ENCODE assay signal across 16 cellular contexts in the genomic region with DNA sequence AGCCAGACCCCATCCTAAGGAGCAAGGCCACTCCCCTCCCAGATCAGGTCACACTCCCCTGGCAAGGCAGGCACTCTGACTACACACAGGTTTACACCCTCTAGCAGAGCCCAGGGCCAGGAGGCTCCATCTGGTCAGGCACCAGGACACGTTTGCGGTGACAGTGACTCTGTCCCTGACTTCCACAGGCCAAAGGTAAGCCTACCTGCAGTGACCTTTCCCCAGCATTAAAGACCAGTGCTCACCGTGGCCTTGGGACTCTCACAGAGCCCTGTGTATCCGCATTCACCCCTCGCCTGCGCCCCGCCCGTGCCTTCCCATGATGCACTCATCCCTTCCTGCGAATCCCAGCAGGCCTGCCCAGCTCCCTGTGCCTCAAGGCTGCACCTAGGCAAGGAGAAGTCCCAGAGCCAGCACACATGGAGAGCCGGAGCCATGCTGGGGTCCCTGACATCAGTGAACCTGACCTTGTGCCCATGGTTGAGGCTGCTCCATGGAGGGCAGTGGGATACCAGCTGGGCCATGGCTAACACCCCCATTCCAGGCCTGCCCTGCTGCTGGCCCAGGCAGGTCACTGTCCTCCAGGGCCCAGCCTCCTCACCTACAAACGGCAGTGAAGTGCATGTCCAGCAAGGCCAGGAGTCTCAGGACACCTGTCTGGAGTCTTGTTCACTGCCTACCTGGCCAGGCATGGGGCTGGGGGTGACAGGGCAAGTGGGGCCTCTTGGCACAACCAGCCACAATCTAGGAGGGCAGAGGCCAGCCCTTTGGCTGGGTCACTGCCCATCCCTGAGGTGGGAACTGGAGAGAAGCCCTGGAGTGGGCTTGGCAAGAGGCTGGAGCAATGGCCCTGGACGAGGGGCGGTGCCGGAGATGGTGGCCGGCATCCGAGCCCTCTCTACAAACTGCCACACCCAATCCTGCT. TPM values are rescaled to one million over a fixed set of nuclear protein-coding genes. Genes with fewer than 3 reads are reported as not detected.
DNase-seq lines count a peak whose midpoint lies in the region; ATAC-seq lines count a peak whose summit lies in the region.
"Had no signal": no experiment of that assay in that cellular context is flagged by ENCODE, and none has a peak within 500 bp of the region (broad histone marks: within the 10 kb centered on the region; RNA-seq: fewer than 3 reads in every experiment).

No MANE protein-coding gene starts in this region.

- peak; percentile 56 for DNase-seq in activated CD4-positive, alpha-beta T cell treated with anti-CD3 and anti-CD28 coated beads, Interleukin-2, amount 10 ng/mL, durations not matched to agents 24 days and 14 days
- no peak for DNase-seq in activated CD4-positive, alpha-beta T cell treated with anti-CD3 and anti-CD28 coated beads, Interleukin-2, amount 50 U/mL, for 48 hours
- no peak for DNase-seq in activated naive CD8-positive, alpha-beta T cell treated with anti-CD3 and anti-CD28 coated beads, Interleukin-2, amount 50 U/mL, for 24 hours
- DNase-seq in neuronal stem cell (ENCODE audit: low spot score) (no peak), NCI-H1105 treated with DMSO at 0.1 percent for 48 hours (lab: John Stamatoyannopoulos, UW) (no peak), DMS79 (lab: John Stamatoyannopoulos, UW) (no peak), anterior cingulate cortex (lab: John Stamatoyannopoulos, UW) (no peak)
- DNase-seq: central memory CD4-positive, alpha-beta T cell; GOT3; left ventricle myocardium superior; NCI-H526 treated with DMSO at 0.1 percent for 48 hours; Right ventricle myocardium superior; stimulated activated CD8-positive, alpha-beta memory T cell treated with anti-CD3 and anti-CD28 coated beads, Interleukin-4, amount 100 ng/mL, for 48 hours; uterus had no signal

- peak overlapping the region; percentile 81 for H2AK5ac ChIP-seq in neuronal stem cell (ENCODE audit: low read depth, low read length)

- peak overlapping the region; percentile 67 for H3K14ac ChIP-seq in neuronal stem cell (ENCODE audit: low read length)

- no peaks in the 10 kb centered on the region for H3K9me3 ChIP-seq in neuronal stem cell (replicated peaks in 1 of 2; ENCODE audit: control insufficient read depth in 2 of 2, insufficient read depth in 1 of 2, low read depth in 1 of 2, low read length in 2 of 2)
- H3K9me3 ChIP-seq: neutrophil, uterus had no signal

- H3K79me1 ChIP-seq in neuronal stem cell (ENCODE audit: low read depth, low read length) = peaks cover 3% of the 10 kb centered on the region

- peak overlapping the region; percentile 76 for H3K18ac ChIP-seq in neuronal stem cell (ENCODE audit: low read length)

- no peaks in the 10 kb centered on the region for H3K36me3 ChIP-seq in neuronal stem cell (replicated peaks in 1 of 2; ENCODE audit: control insufficient read depth in 2 of 2, insufficient read depth in 2 of 2, low read length in 2 of 2)
- H3K36me3 ChIP-seq: neutrophil, uterus had no signal

- peak; percentile 15 for ATAC-seq in HG02642 (IDR thresholded peaks at IDR 0.05; ENCODE audit: poor library complexity, unreplicated experiment)
- no peak for ATAC-seq in activated naive CD8-positive, alpha-beta T cell treated with anti-CD3 and anti-CD28 coated beads, Interleukin-2, amount 50 U/mL, for 24 hours

- peak overlapping the region; percentile 77 for H4K8ac ChIP-seq in neuronal stem cell (ENCODE audit: low read depth, low read length)

- H3K4ac ChIP-seq in neuronal stem cell (ENCODE audit: low read length) = peak overlapping the region; percentile 45

- no peak overlapping the region for H2BK12ac ChIP-seq in neuronal stem cell (ENCODE audit: low read length)

- H3K27ac ChIP-seq in neuronal stem cell (replicated peaks; ENCODE audit: low read length) = no peak overlapping the region
- H3K27ac ChIP-seq: neutrophil, uterus had no signal

- peaks cover 0 to 8% (median 0%) of the 10 kb centered on the region in 3 experiments for H3K27me3 ChIP-seq in neuronal stem cell (ENCODE audit: control insufficient read depth in 3 of 3, insufficient read depth in 3 of 3, low read depth in 1 of 3, low read length in 3 of 3)
- H3K27me3 ChIP-seq: uterus had no signal

- peaks cover 0 to 6% of the 10 kb centered on the region in 2 donors for H3K4me1 ChIP-seq in neuronal stem cell (ENCODE audit: control insufficient read depth in 2 of 2, insufficient read depth in 1 of 2, low read depth in 1 of 2, low read length in 2 of 2)
- H3K4me1 ChIP-seq: uterus had no signal

- H2BK120ac ChIP-seq in neuronal stem cell (ENCODE audit: low read depth, low read length) = peak overlapping the region; percentile 94

- intact Hi-C loops in activated CD4-positive, alpha-beta T cell treated with anti-CD3 and anti-CD28 coated beads, Interleukin-2, amount 10 ng/mL, durations not matched to agents 24 days and 14 days (cut with micrococcal nuclease) = no loop called here

- no peaks in the 10 kb centered on the region for H3K9me3 Mint-ChIP-seq in activated CD4-positive, alpha-beta T cell treated with anti-CD3 and anti-CD28 coated beads, Interleukin-2, amount 10 ng/mL, durations not matched to agents 24 days and 14 days
- H3K9me3 Mint-ChIP-seq in activated naive CD8-positive, alpha-beta T cell treated with anti-CD3 and anti-CD28 coated beads, Interleukin-2, amount 50 U/mL, for 24 hours = no peaks in the 10 kb centered on the region

- no peaks in the 10 kb centered on the region for H3K36me3 Mint-ChIP-seq in activated CD4-positive, alpha-beta T cell treated with anti-CD3 and anti-CD28 coated beads, Interleukin-2, amount 10 ng/mL, durations not matched to agents 24 days and 14 days (ENCODE audit: low read depth)
- H3K36me3 Mint-ChIP-seq in activated naive CD8-positive, alpha-beta T cell treated with anti-CD3 and anti-CD28 coated beads, Interleukin-2, amount 50 U/mL, for 24 hours (ENCODE audit: low read depth) = no peaks in the 10 kb centered on the region

- no peak overlapping the region for H3K4me2 ChIP-seq in neuronal stem cell (ENCODE audit: insufficient read depth, low read length, poor library complexity, severe bottlenecking)

- no peak overlapping the region for H2BK5ac ChIP-seq in neuronal stem cell (ENCODE audit: low read length)

- peak overlapping the region; percentile 58 for H3K4me3 Mint-ChIP-seq in activated CD4-positive, alpha-beta T cell treated with anti-CD3 and anti-CD28 coated beads, Interleukin-2, amount 10 ng/mL, durations not matched to agents 24 days and 14 days
- no peak overlapping the region for H3K4me3 Mint-ChIP-seq in activated naive CD8-positive, alpha-beta T cell treated with anti-CD3 and anti-CD28 coated beads, Interleukin-2, amount 50 U/mL, for 24 hours

- H4K91ac ChIP-seq in neuronal stem cell (ENCODE audit: low read depth, low read length, poor library complexity) = no peak overlapping the region

- no peak overlapping the region for H3K4me3 ChIP-seq in neuronal stem cell (ENCODE audit: low read length in 2 of 2)
- H3K4me3 ChIP-seq: uterus had no signal

- peaks cover 39% of the 10 kb centered on the region for H3K4me1 Mint-ChIP-seq in activated CD4-positive, alpha-beta T cell treated with anti-CD3 and anti-CD28 coated beads, Interleukin-2, amount 10 ng/mL, durations not matched to agents 24 days and 14 days
- H3K4me1 Mint-ChIP-seq in activated naive CD8-positive, alpha-beta T cell treated with anti-CD3 and anti-CD28 coated beads, Interleukin-2, amount 50 U/mL, for 24 hours = peaks cover 11% of the 10 kb centered on the region

- H3K9ac ChIP-seq in neuronal stem cell (ENCODE audit: low read depth, low read length, poor library complexity) = peak overlapping the region; percentile 4

- H3K27me3 Mint-ChIP-seq in activated CD4-positive, alpha-beta T cell treated with anti-CD3 and anti-CD28 coated beads, Interleukin-2, amount 10 ng/mL, durations not matched to agents 24 days and 14 days = no peaks in the 10 kb centered on the region
- H3K27me3 Mint-ChIP-seq in activated naive CD8-positive, alpha-beta T cell treated with anti-CD3 and anti-CD28 coated beads, Interleukin-2, amount 50 U/mL, for 24 hours = no peaks in the 10 kb centered on the region

- no peak overlapping the region for H2BK15ac ChIP-seq in neuronal stem cell (ENCODE audit: low read length)

- peak overlapping the region; percentile 88 for H3K27ac Mint-ChIP-seq in activated CD4-positive, alpha-beta T cell treated with anti-CD3 and anti-CD28 coated beads, Interleukin-2, amount 10 ng/mL, durations not matched to agents 24 days and 14 days
- peak overlapping the region; percentile 20 for H3K27ac Mint-ChIP-seq in activated naive CD8-positive, alpha-beta T cell treated with anti-CD3 and anti-CD28 coated beads, Interleukin-2, amount 50 U/mL, for 24 hours

- no CpG with 5 or more reads among the region's 16 CpGs for WGBS in neuronal stem cell (ENCODE audit: extremely low coverage in 2 of 2, insufficient read length in 2 of 2, insufficient replicate concordance in 1 of 2), 2 donors

- peak overlapping the region; percentile 24 for H2AFZ ChIP-seq in neuronal stem cell (ENCODE audit: low read length)

- H3K23ac ChIP-seq in neuronal stem cell (ENCODE audit: low read depth, low read length, poor library complexity) = peak overlapping the region; percentile 48

RNA-seq across cellular contexts. Expression of a gene that starts 3.0 kb away (rescaled TPM):
- 1.0 and 1.2 TPM in 2 replicates for total RNA-seq in activated CD4-positive, alpha-beta T cell treated with anti-CD3 and anti-CD28 coated beads, Interleukin-2, amount 10 ng/mL, durations not matched to agents 24 days and 14 days
- polyA plus RNA-seq in neuronal stem cell (2013, experiment 1 of 2) = 0.06 TPM
- not detected for polyA plus RNA-seq in neuronal stem cell (2013, experiment 2 of 2)
- total RNA-seq: left ventricle myocardium superior, Right ventricle myocardium superior, uterus had no signal

RNA-seq across cellular contexts. Expression of a gene that starts 34.4 kb away (rescaled TPM):
- total RNA-seq in activated CD4-positive, alpha-beta T cell treated with anti-CD3 and anti-CD28 coated beads, Interleukin-2, amount 10 ng/mL, durations not matched to agents 24 days and 14 days = 214 and 229 TPM in 2 replicates
- polyA plus RNA-seq in neuronal stem cell (2013, experiment 1 of 2) = 1.7 TPM
- 1.5 TPM for polyA plus RNA-seq in neuronal stem cell (2013, experiment 2 of 2)
